Comparison of ENCODE assay signal across 1 cellular context in genomic region chr4:87130482-87130881, GRCh38.
TF ChIP-seq lines count a peak whose summit lies in the region.

No MANE protein-coding gene starts in this region.

TF ChIP-seq in Ishikawa, 13 proteins besides CTCF, POLR2A, EP300 and RAD21 (continued from another document):
- no peak for TF ChIP-seq TAF1 (IDR thresholded peaks at IDR 0.05; ENCODE audit: low read depth)
- no peak for TF ChIP-seq EGR1 (IDR thresholded peaks at IDR 0.05)
- TF ChIP-seq YY1 (IDR thresholded peaks at IDR 0.05; ENCODE audit: low read depth): no peak
- TF ChIP-seq USF1 (IDR thresholded peaks at IDR 0.05): no peak
- no peak for TF ChIP-seq MAX (IDR thresholded peaks at IDR 0.05)
TF ChIP-seq in Ishikawa: peak in this region for 0.
